In the genomic region with DNA sequence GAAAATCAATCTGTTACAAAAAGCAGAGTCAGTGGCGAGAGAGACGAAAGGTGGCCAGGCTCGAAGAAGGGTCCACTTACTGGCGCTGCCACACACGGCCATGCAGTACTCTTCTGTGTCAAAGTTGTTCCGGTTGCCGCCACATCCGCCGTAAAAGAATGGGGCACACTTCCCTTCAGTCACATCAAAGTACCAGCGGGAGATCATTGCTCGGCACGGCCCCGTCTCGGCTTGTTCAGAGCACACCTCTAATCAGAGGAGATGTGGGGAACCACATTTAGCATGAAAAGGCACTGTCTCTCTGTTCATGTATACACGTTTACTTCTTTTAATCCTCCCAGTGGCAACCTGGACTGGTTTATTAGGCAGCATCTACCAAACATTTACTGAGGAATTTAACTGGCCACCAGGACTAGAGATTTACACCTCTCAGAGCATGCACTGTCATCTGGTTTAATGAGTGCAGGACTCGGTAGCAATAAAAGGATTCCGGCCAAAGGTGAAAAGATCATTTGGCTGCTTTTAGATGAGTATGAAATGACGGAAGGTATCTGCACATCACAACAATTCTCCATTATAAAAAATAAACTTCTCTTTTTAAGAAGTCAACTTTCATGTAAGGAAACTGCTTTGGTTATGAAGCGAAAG, we compare ENCODE assay signal across 11 cellular contexts.
A peak's percentile ranks its signal among the peaks of the same experiment; 100 is the strongest.
DNase-seq lines count a peak whose midpoint lies in the region; ATAC-seq and TF ChIP-seq lines count a peak whose summit lies in the region.
"Had no signal": no experiment of that assay in that cellular context is flagged by ENCODE, and none has a peak within 500 bp of the region (broad histone marks: within the 10 kb centered on the region; RNA-seq: fewer than 3 reads in every experiment).

No MANE protein-coding gene starts in this region.

- H3K14ac ChIP-seq in trophoblast cell (ENCODE audit: low read length) = no peak overlapping the region

- H2AFZ ChIP-seq in trophoblast cell (ENCODE audit: insufficient read depth, low read length, poor library complexity) = no peak overlapping the region
- H2AFZ ChIP-seq: parathyroid adenoma had no signal

- no peak overlapping the region for H2BK12ac ChIP-seq in trophoblast cell (ENCODE audit: low read length)

- peak in 2 of 56 donors; percentile 9 to 11 for TF ChIP-seq CTCF in dorsolateral prefrontal cortex (IDR thresholded peaks at IDR 0.05 in 54 of 56, conservative IDR thresholded peaks at IDR 0.05 in 2 of 56; ENCODE audit: low read depth in 1 of 56, partially characterized antibody in 56 of 56)
- TF ChIP-seq CTCF in right atrium auricular region (IDR thresholded peaks at IDR 0.05) = no peak
- no peak for TF ChIP-seq CTCF in type B pancreatic cell (conservative IDR thresholded peaks at IDR 0.05)

- H2BK120ac ChIP-seq in trophoblast cell (ENCODE audit: insufficient read depth, low read length, poor library complexity) = no peak overlapping the region

- H3K36me3 Mint-ChIP-seq in type B pancreatic cell = peaks cover 38% of the 10 kb centered on the region

- H3K27me3 Mint-ChIP-seq in type B pancreatic cell = no peaks in the 10 kb centered on the region

- H3K9me3 ChIP-seq in right atrium auricular region = no peaks in the 10 kb centered on the region
- H3K9me3 ChIP-seq in trophoblast cell (ENCODE audit: insufficient read depth, low read depth, low read length) = no peaks in the 10 kb centered on the region

- H3K9ac ChIP-seq in trophoblast cell (ENCODE audit: low read length) = no peak overlapping the region
- H3K9ac ChIP-seq: parathyroid adenoma had no signal

- H3K23ac ChIP-seq in trophoblast cell (ENCODE audit: low read length) = no peak overlapping the region

- H3K79me1 ChIP-seq in trophoblast cell (ENCODE audit: low read length) = no peaks in the 10 kb centered on the region

- no peaks in the 10 kb centered on the region for H3K79me2 ChIP-seq in trophoblast cell (ENCODE audit: control insufficient read depth, insufficient read depth, low read length, poor library complexity)
- H3K79me2 ChIP-seq: parathyroid adenoma had no signal

- H3K4me1 Mint-ChIP-seq in type B pancreatic cell (ENCODE audit: unreplicated experiment) = peaks cover 34% of the 10 kb centered on the region

- H3K9me3 Mint-ChIP-seq in type B pancreatic cell = no peaks in the 10 kb centered on the region

- H4K91ac ChIP-seq in trophoblast cell (ENCODE audit: low read depth, low read length) = no peak overlapping the region

- H2BK5ac ChIP-seq in trophoblast cell (ENCODE audit: low read depth, low read length, poor library complexity) = no peak overlapping the region

- H3K36me3 ChIP-seq in right atrium auricular region = no peaks in the 10 kb centered on the region
- peaks cover 7 to 9% of the 10 kb centered on the region in 2 experiments for H3K36me3 ChIP-seq in trophoblast cell (ENCODE audit: control insufficient read depth in 1 of 2, insufficient read depth in 2 of 2, low read length in 2 of 2)

- no peak overlapping the region for H4K12ac ChIP-seq in trophoblast cell (ENCODE audit: low read depth, low read length)

- no peak overlapping the region for H3K4me3 Mint-ChIP-seq in type B pancreatic cell

- intact Hi-C loops in dorsolateral prefrontal cortex (cut with DNase I) = loop anchor here (5.0 to 10.0 kb wide), 4 partner anchors 73 to 172 kb away; partner anchors contain the start of gene APP (in 1 of the 2)

- H4K8ac ChIP-seq in trophoblast cell (ENCODE audit: low read depth, low read length) = no peak overlapping the region

- H3K27ac ChIP-seq in dorsolateral prefrontal cortex = peak overlapping the region in 58 of 59 donors; percentile 2 to 98 (median 95)
- no peak overlapping the region for H3K27ac ChIP-seq in right atrium auricular region
- no peak overlapping the region for H3K27ac ChIP-seq in trophoblast cell (ENCODE audit: low read depth, low read length)
- H3K27ac ChIP-seq: parathyroid adenoma had no signal

- H3K4me1 ChIP-seq in right atrium auricular region (peaks cover 0 to 4% of the 10 kb centered on the region in 2 donors), trophoblast cell (ENCODE audit: control insufficient read depth in 1 of 2, insufficient read depth in 2 of 2, low read length in 2 of 2) (peaks cover 0 to 2% of the 10 kb centered on the region in 2 experiments)
- H3K4me1 ChIP-seq: parathyroid adenoma had no signal

- no peak overlapping the region for H3K4me2 ChIP-seq in trophoblast cell (ENCODE audit: low read length)

- WGBS in trophoblast cell (ENCODE audit: extremely low coverage, insufficient coverage, insufficient read length) = no CpG with 5 or more reads among the region's 19 CpGs

- ATAC-seq in HG02610 (IDR thresholded peaks at IDR 0.05; ENCODE audit: unreplicated experiment) (peak; percentile 77), GM19463 (IDR thresholded peaks at IDR 0.05; ENCODE audit: unreplicated experiment) (no peak)
- ATAC-seq: GM12878 had no signal

- H3K18ac ChIP-seq in trophoblast cell (ENCODE audit: low read length) = no peak overlapping the region

- H3K27me3 ChIP-seq in dorsolateral prefrontal cortex (no peaks in the 10 kb centered on the region), right atrium auricular region (no peaks in the 10 kb centered on the region), trophoblast cell (ENCODE audit: insufficient read depth, low read length) (no peaks in the 10 kb centered on the region)

- no peak overlapping the region for H3K4ac ChIP-seq in trophoblast cell (ENCODE audit: low read depth, low read length)

- no peak overlapping the region for H2AK5ac ChIP-seq in trophoblast cell (ENCODE audit: low read length)

- H3K27ac Mint-ChIP-seq in type B pancreatic cell = no peak overlapping the region

- H3K4me3 ChIP-seq in dorsolateral prefrontal cortex (no peak overlapping the region), right atrium auricular region (no peak overlapping the region), trophoblast cell (ENCODE audit: low read depth, low read length) (no peak overlapping the region)
- H3K4me3 ChIP-seq: GM12878 had no signal

- DNase-seq in activated CD8-positive, alpha-beta memory T cell treated with anti-CD3 and anti-CD28 coated beads, Interleukin-2, amount 50 U/mL, for 4 hours = peak; percentile 15
- DNase-seq in dorsolateral prefrontal cortex = no peak
- DNase-seq in stimulated activated CD4-positive, alpha-beta T cell treated with anti-CD3 and anti-CD28 coated beads, Interleukin-15, amount 100 ng/mL, for 24 hours = peak; percentile 50
- DNase-seq in right atrium auricular region (ENCODE audit: low spot score) = no peak
- no peak for DNase-seq in trophoblast cell
- no peak for DNase-seq in type B pancreatic cell (ENCODE audit: extremely low spot score, unreplicated experiment)
- DNase-seq: NCI-H69 had no signal

Comparison
In these comparisons a context has a peak if more than half of its experiments do, and no peak if none do; other contexts are left out.
1. DNase-seq: peak in activated CD8-positive, alpha-beta memory T cell treated with anti-CD3 and anti-CD28 coated beads, Interleukin-2, amount 50 U/mL, for 4 hours (single experiment) and stimulated activated CD4-positive, alpha-beta T cell treated with anti-CD3 and anti-CD28 coated beads, Interleukin-15, amount 100 ng/mL, for 24 hours (single experiment); none in dorsolateral prefrontal cortex (0 of 10), right atrium auricular region (single experiment), trophoblast cell (0 of 2) and type B pancreatic cell (single experiment).
2. H3K27ac ChIP-seq: peak in dorsolateral prefrontal cortex (58 of 59); none in right atrium auricular region (0 of 2) and trophoblast cell (single experiment).